Comparison of ENCODE assay signal across 13 cellular contexts in genomic region chr14:75084513-75084912, GRCh38. TPM values are rescaled to one million over a fixed set of nuclear protein-coding genes. Genes with fewer than 3 reads are reported as not detected.
DNase-seq lines count a peak whose midpoint lies in the region; ATAC-seq and TF ChIP-seq lines count a peak whose summit lies in the region.
"Had no signal": no experiment of that assay in that cellular context is flagged by ENCODE, and none has a peak within 500 bp of the region (broad histone marks: within the 10 kb centered on the region; RNA-seq: fewer than 3 reads in every experiment).

No MANE protein-coding gene starts in this region.

- peak; percentile 31 for DNase-seq in A172 (ENCODE audit: low spot score)
- DNase-seq in HCT116 (ENCODE audit: low read depth, low spot score): no peak
- DNase-seq in WERI-Rb-1: no peak
- DNase-seq in left lobe of liver (ENCODE audit: low spot score): no peak
- DNase-seq in type B pancreatic cell (ENCODE audit: extremely low spot score, unreplicated experiment): no peak
- DNase-seq in sigmoid colon: no peak
- DNase-seq in SK-N-DZ (ENCODE audit: low spot score): no peak
- DNase-seq: brain microvascular endothelial cell; CD4-positive, alpha-beta T cell; islet precursor cell; NCI-H1105 had no signal

- no peak overlapping the region for H3K9ac ChIP-seq in HCT116 (ENCODE audit: low read length)

- H2AFZ ChIP-seq in HCT116 (ENCODE audit: low read depth, low read length, poor library complexity, severe bottlenecking): no peak overlapping the region

- RAD21 ChIA-PET in HCT116 (lab: Charles Lee; ENCODE audit: low non-redundant PET in 1 of 2, low total read pairs in 2 of 2, uncharacterized antibody in 2 of 2, unreplicated experiment in 2 of 2): no interaction called here

- TF ChIP-seq POLR2A in HCT116 (IDR thresholded peaks at IDR 0.05; ENCODE audit: borderline replicate concordance, extremely low read depth, insufficient read depth, insufficient read length) (no peak), sigmoid colon (IDR thresholded peaks at IDR 0.05) (no peak)

- H3K9me3 Mint-ChIP-seq in type B pancreatic cell: no peaks in the 10 kb centered on the region
- H3K9me3 Mint-ChIP-seq: CD4-positive, alpha-beta T cell had no signal

- no peaks in the 10 kb centered on the region for H3K9me2 ChIP-seq in HCT116 (ENCODE audit: insufficient read depth)

- peak; percentile 58 for TF ChIP-seq RAD21 in HCT116 (IDR thresholded peaks at IDR 0.05; ENCODE audit: low read depth)

- ATAC-seq in HCT116 (peak; percentile 82), left lobe of liver (peak; percentile 73)
- ATAC-seq in activated CD4-positive, CD25-positive, alpha-beta regulatory T cell treated with anti-CD3 and anti-CD28 coated beads, Interleukin-2, amount 50 U/mL, for 24 hours: no peak

- WGBS in sigmoid colon, 2 donors: 20 to 64% methylated on average over 5 of the region's 5 CpGs

- H3K4me3 ChIP-seq in HCT116 (replicated peaks in 1 of 2; ENCODE audit: low read depth in 1 of 2, low read length in 2 of 2) (no peak overlapping the region), WERI-Rb-1 (ENCODE audit: low read depth, low read length) (no peak overlapping the region), sigmoid colon (no peak overlapping the region)
- H3K4me3 ChIP-seq: thoracic aorta had no signal

- no peaks in the 10 kb centered on the region for H3K4me1 ChIP-seq in HCT116 (ENCODE audit: control insufficient read depth in 1 of 2, insufficient read depth in 2 of 2, low read length in 2 of 2)
- H3K4me1 ChIP-seq in sigmoid colon: peaks cover 0 to 21% (median 16%) of the 10 kb centered on the region in 4 donors

- peaks cover 35% of the 10 kb centered on the region for H3K36me3 Mint-ChIP-seq in type B pancreatic cell

- no peaks in the 10 kb centered on the region for H3K27me3 Mint-ChIP-seq in type B pancreatic cell
- H3K27me3 Mint-ChIP-seq: CD4-positive, alpha-beta T cell had no signal

- no TSS peak for BruUV-seq in HCT116 (replicated peaks; lab: Mats Ljungman, UMichigan)

- no peaks in the 10 kb centered on the region for H4K20me1 ChIP-seq in HCT116 (ENCODE audit: insufficient read depth)

- CTCF ChIA-PET in HCT116 (lab: Charles Lee): no interaction called here

- H3K36me3 ChIP-seq in HCT116 (ENCODE audit: control insufficient read depth in 1 of 2, insufficient read depth in 2 of 2, low read length in 2 of 2) (peaks cover 16 to 28% of the 10 kb centered on the region in 2 experiments; a peak in 3 of 4 replicates), WERI-Rb-1 (peaks cover 51% of the 10 kb centered on the region), sigmoid colon (peaks cover 23 to 69% (median 46%) of the 10 kb centered on the region in 4 donors)

- POLR2A ChIA-PET in HCT116 (lab: Charles Lee): no interaction called here

- H3K9me3 ChIP-seq in HCT116 (ENCODE audit: control insufficient read depth in 1 of 2, insufficient read depth in 1 of 2, low read depth in 1 of 2, low read length in 2 of 2) (no peaks in the 10 kb centered on the region), WERI-Rb-1 (ENCODE audit: severe bottlenecking) (no peaks in the 10 kb centered on the region), sigmoid colon (no peaks in the 10 kb centered on the region)
- H3K9me3 ChIP-seq: thoracic aorta had no signal

- H3K79me2 ChIP-seq in HCT116 (ENCODE audit: insufficient read depth, low read length): no peaks in the 10 kb centered on the region

- intact Hi-C loops in HCT116 (cut with micrococcal nuclease) (no loop called here), sigmoid colon (cut with DNase I) (loop anchor here (5.0 kb wide), 1 partner anchor 37 kb away; no protein-coding TSS in a partner anchor)

- H3K27me3 ChIP-seq in HCT116 (ENCODE audit: insufficient read depth, low read length) (no peaks in the 10 kb centered on the region), WERI-Rb-1 (ENCODE audit: insufficient read depth, low read depth, severe bottlenecking) (no peaks in the 10 kb centered on the region), sigmoid colon (no peaks in the 10 kb centered on the region)
- H3K27me3 ChIP-seq: brain microvascular endothelial cell had no signal

- no peak overlapping the region for H3K4me2 ChIP-seq in HCT116 (ENCODE audit: low read length)

- TF ChIP-seq EP300 in sigmoid colon (IDR thresholded peaks at IDR 0.05): no peak

- peaks cover 11% of the 10 kb centered on the region for H3K4me1 Mint-ChIP-seq in type B pancreatic cell (ENCODE audit: unreplicated experiment)

- H3K27ac ChIP-seq in HCT116 (ENCODE audit: low read depth, low read length): no peak overlapping the region
- no peak overlapping the region for H3K27ac ChIP-seq in WERI-Rb-1
- no peak overlapping the region for H3K27ac ChIP-seq in sigmoid colon
- H3K27ac ChIP-seq: brain microvascular endothelial cell, thoracic aorta had no signal

- TF ChIP-seq CTCF in HCT116 (IDR thresholded peaks at IDR 0.05 in 2 of 3, conservative IDR thresholded peaks at IDR 0.05 in 1 of 3; ENCODE audit: borderline replicate concordance in 1 of 3, insufficient read depth in 1 of 3, low read depth in 2 of 3, low read length in 2 of 3): peak; percentile 31 to 38 (median 35); a peak in 5 of 6 replicates
- peak; percentile 6; the same call in 1 of the 2 replicates for TF ChIP-seq CTCF in WERI-Rb-1 (IDR thresholded peaks at IDR 0.05; ENCODE audit: low read depth, low read length)
- no peak for TF ChIP-seq CTCF in type B pancreatic cell (conservative IDR thresholded peaks at IDR 0.05)
- TF ChIP-seq CTCF in sigmoid colon (IDR thresholded peaks at IDR 0.05): peak in 1 of 4 experiments; percentile 9

- no peak overlapping the region for H3K27ac Mint-ChIP-seq in type B pancreatic cell
- H3K27ac Mint-ChIP-seq: CD4-positive, alpha-beta T cell had no signal

- H3K4me3 Mint-ChIP-seq in type B pancreatic cell: no peak overlapping the region
- H3K4me3 Mint-ChIP-seq: CD4-positive, alpha-beta T cell had no signal

TF ChIP-seq in HCT116, 20 proteins besides CTCF, POLR2A, EP300 and RAD21 (continues in another document):
- TF ChIP-seq FOSL1 (IDR thresholded peaks at IDR 0.05; ENCODE audit: low read depth) (no peak), ZFX (IDR thresholded peaks at IDR 0.05) (no peak), REST (IDR thresholded peaks at IDR 0.05; ENCODE audit: low read depth) (no peak)

RNA-seq across cellular contexts. Expression of gene ZC2HC1C, which starts 15.1 kb away (rescaled TPM):
- 1.7 and 2.0 TPM in 2 replicates for total RNA-seq in A172 (2014; rRNA removed; shearing (Covaris generic))
- total RNA-seq in HCT116 (2021; ENCODE audit: unreplicated experiment) (0.98 TPM), left lobe of liver (2.0 TPM), type B pancreatic cell (ENCODE audit: low replicate concordance) (3.7 and 4.7 TPM in 2 replicates), sigmoid colon (1 to 10 TPM; 3.6 to 4.6 (median 4.0) TPM)
- 0.36 and 0.77 TPM in 2 replicates for polyA plus RNA-seq in HCT116 (2012)
- polyA plus RNA-seq in sigmoid colon: 1 to 10 TPM; 1.2 to 4.6 (median 4.6) TPM
- polyA plus RNA-seq in SK-N-DZ (2014; cell fraction: cytosol; rRNA removed): 3.4 and 6.9 TPM in 2 replicates
- polyA plus RNA-seq in SK-N-DZ (2014; cell fraction: nucleus; rRNA removed): 0.95 and 1.7 TPM in 2 replicates

RNA-seq across cellular contexts. Expression of gene ACYP1, which starts 20.7 kb away (rescaled TPM):
- 28.9 and 31.3 TPM in 2 replicates for total RNA-seq in A172 (2014; rRNA removed; shearing (Covaris generic))
- total RNA-seq in HCT116 (2021; ENCODE audit: unreplicated experiment) (30.7 TPM), left lobe of liver (3.2 TPM), type B pancreatic cell (ENCODE audit: low replicate concordance) (12.9 and 20.7 TPM in 2 replicates), sigmoid colon (10 to 100 TPM in 3 of 4 donors, 1 to 10 TPM in 1; 4.2 to 23.5 (median 19.2) TPM)
- polyA plus RNA-seq in HCT116 (2012): 40.9 and 50.7 TPM in 2 replicates
- 10 to 100 TPM; 18.6 to 36.3 (median 23.3) TPM for polyA plus RNA-seq in sigmoid colon
- polyA plus RNA-seq in SK-N-DZ (2014; cell fraction: cytosol; rRNA removed): 58.8 and 64.3 TPM in 2 replicates
- polyA plus RNA-seq in SK-N-DZ (2014; cell fraction: nucleus; rRNA removed): 64.1 and 95.6 TPM in 2 replicates

RNA-seq across cellular contexts. Expression of gene MLH3, which starts 33.2 kb away (rescaled TPM):
- 4.9 and 7.7 TPM in 2 replicates for total RNA-seq in A172 (2014; rRNA removed; shearing (Covaris generic))
- total RNA-seq in HCT116 (2021; ENCODE audit: unreplicated experiment): 14.7 TPM
- polyA plus RNA-seq in HCT116 (2012): 7.2 and 10.9 TPM in 2 replicates
- 10.4 TPM for total RNA-seq in left lobe of liver
- total RNA-seq in type B pancreatic cell (ENCODE audit: low replicate concordance): 19.3 and 28.5 TPM in 2 replicates
- total RNA-seq in sigmoid colon: 10 to 100 TPM; 30.0 to 42.9 (median 34.7) TPM
- 10 to 100 TPM in 1 of 3 donors, 1 to 10 TPM in 2; 3.6 to 12.5 (median 5.1) TPM for polyA plus RNA-seq in sigmoid colon
- polyA plus RNA-seq in SK-N-DZ (2014; cell fraction: cytosol; rRNA removed): 2.4 and 4.0 TPM in 2 replicates
- 4.8 TPM in 2 replicates for polyA plus RNA-seq in SK-N-DZ (2014; cell fraction: nucleus; rRNA removed)

RNA-seq across cellular contexts. Expression of gene NEK9, which starts 42.3 kb away (rescaled TPM):
- 0.03 and 0.14 TPM in 2 replicates for total RNA-seq in A172 (2014; rRNA removed; shearing (Covaris generic))
- total RNA-seq in HCT116 (2021; ENCODE audit: unreplicated experiment) (64.4 TPM), left lobe of liver (50.1 TPM), type B pancreatic cell (ENCODE audit: low replicate concordance) (81.3 and 117 TPM in 2 replicates), sigmoid colon (10 to 100 TPM; 54.4 to 66.7 (median 59.9) TPM)
- polyA plus RNA-seq in HCT116 (2012): 26.7 and 27.5 TPM in 2 replicates
- 10 to 100 TPM in 2 of 3 donors, 1 to 10 TPM in 1; 9.0 to 38.8 (median 11.4) TPM for polyA plus RNA-seq in sigmoid colon
- polyA plus RNA-seq in SK-N-DZ (2014; cell fraction: cytosol; rRNA removed): 10.1 and 13.7 TPM in 2 replicates
- 22.3 and 58.1 TPM in 2 replicates for polyA plus RNA-seq in SK-N-DZ (2014; cell fraction: nucleus; rRNA removed)

Comparison
In these comparisons a context has a peak if more than half of its experiments do, and no peak if none do; other contexts are left out.
1. ATAC-seq: peak in HCT116 (single experiment) and left lobe of liver (single experiment); none in activated CD4-positive, CD25-positive, alpha-beta regulatory T cell treated with anti-CD3 and anti-CD28 coated beads, Interleukin-2, amount 50 U/mL, for 24 hours (0 of 2).